ENCODE assay signal across 12 cellular contexts in the genomic region with DNA sequence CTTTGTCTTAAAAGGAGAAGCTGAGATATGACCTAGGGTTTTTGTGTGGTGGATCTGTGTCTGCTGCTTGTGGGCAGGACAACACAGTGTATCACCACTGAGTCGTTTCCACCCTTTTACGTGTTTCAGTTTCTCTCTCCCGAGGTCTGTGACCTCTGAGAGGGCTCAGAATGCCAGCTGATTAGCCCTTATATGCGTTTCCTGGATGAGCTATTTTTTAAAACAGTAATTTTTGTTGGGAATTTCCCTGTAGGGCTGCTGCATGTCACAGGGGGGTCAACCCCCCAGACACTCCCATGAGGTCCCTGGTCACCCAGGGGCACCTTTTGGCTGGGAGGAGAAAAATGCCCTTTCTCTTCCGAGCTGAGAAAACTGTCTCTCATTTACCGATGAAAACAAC.
DNase-seq lines count a peak whose midpoint lies in the region; ATAC-seq and TF ChIP-seq lines count a peak whose summit lies in the region.
"Had no signal": no experiment of that assay in that cellular context is flagged by ENCODE, and none has a peak within 500 bp of the region (broad histone marks: within the 10 kb centered on the region; RNA-seq: fewer than 3 reads in every experiment).

No MANE protein-coding gene starts in this region.

- H2AK9ac ChIP-seq in IMR-90 (replicated peaks; ENCODE audit: low read depth, low read length, poor library complexity), result no peak overlapping the region

- H4K91ac ChIP-seq in IMR-90 (ENCODE audit: insufficient read depth, low read depth, low read length), result no peak overlapping the region

- H2BK5ac ChIP-seq in IMR-90 (ENCODE audit: low read depth, low read length, poor library complexity, severe bottlenecking), result no peak overlapping the region

- H2AFZ ChIP-seq in IMR-90 (replicated peaks; ENCODE audit: low read length, poor library complexity), result peak overlapping the region; percentile 2

- no peak for TF ChIP-seq POLR2A in IMR-90 (IDR thresholded peaks at IDR 0.05; ENCODE audit: low read depth, low read length)

- H3K27me3 Mint-ChIP-seq in CD4-positive, CD25-positive, alpha-beta regulatory T cell, result no peaks in the 10 kb centered on the region

- no CpG with 5 or more reads among the region's 6 CpGs for WGBS in IMR-90 (ENCODE audit: extremely low coverage in 2 of 2, insufficient read length in 1 of 2), 2 experiments

- H3K4ac ChIP-seq in IMR-90 (ENCODE audit: low read depth, low read length), result no peak overlapping the region

- ATAC-seq in CD4-positive, CD25-positive, alpha-beta regulatory T cell (ENCODE audit: low read depth in 2 of 2), result no peak
- ATAC-seq in GM19023 (IDR thresholded peaks at IDR 0.05; ENCODE audit: unreplicated experiment), result peak; percentile 84
- ATAC-seq in IMR-90 (ENCODE audit: low read depth), result no peak
- ATAC-seq in SK-N-SH treated with all-trans-retinoic acid at 6 μM for 48 hours, result no peak
- ATAC-seq: gastrocnemius medialis had no signal

- H2AK5ac ChIP-seq in IMR-90 (ENCODE audit: low read depth, low read length), result no peak overlapping the region

- CTCF ChIA-PET in IMR-90 (lab: Yijun Ruan, JAX), result no interaction called here

- peaks cover 5 to 20% (median 14%) of the 10 kb centered on the region in 4 donors for H3K4me1 Mint-ChIP-seq in CD4-positive, CD25-positive, alpha-beta regulatory T cell

- TF ChIP-seq CTCF in IMR-90 (conservative IDR thresholded peaks at IDR 0.05; ENCODE audit: low read depth, low read length) (no peak), colonic mucosa (IDR thresholded peaks at IDR 0.05) (no peak)

- no TSS peak for BruUV-seq in IMR-90 (replicated peaks; lab: Mats Ljungman, UMichigan)

- H3K4me3 ChIP-seq in CD4-positive, CD25-positive, alpha-beta regulatory T cell (ENCODE audit: low read depth, low read length), result peak overlapping the region; percentile 19
- H3K4me3 ChIP-seq in IMR-90 (ENCODE audit: insufficient read depth, low read depth, low read length) (no peak overlapping the region), colonic mucosa (no peak overlapping the region)
- H3K4me3 ChIP-seq: gastrocnemius medialis had no signal

- no peak overlapping the region for H2BK15ac ChIP-seq in IMR-90 (ENCODE audit: low read depth, low read length)

- H2BK120ac ChIP-seq in IMR-90 (ENCODE audit: low read depth, low read length), result no peak overlapping the region

- H3K36me3 ChIP-seq in CD4-positive, CD25-positive, alpha-beta regulatory T cell (ENCODE audit: control insufficient read depth, insufficient read depth, low read length), result no peaks in the 10 kb centered on the region
- H3K36me3 ChIP-seq in IMR-90 (ENCODE audit: control insufficient read depth, insufficient read depth, low read length), result no peaks in the 10 kb centered on the region
- no peaks in the 10 kb centered on the region for H3K36me3 ChIP-seq in colonic mucosa
- H3K36me3 ChIP-seq: gastrocnemius medialis had no signal

- no peaks in the 10 kb centered on the region for H3K9me3 Mint-ChIP-seq in CD4-positive, CD25-positive, alpha-beta regulatory T cell
- H3K9me3 Mint-ChIP-seq: activated T-helper 2 cell treated with anti-CD3 and anti-CD28 coated beads, Interferon-gamma antibody, Interleukin-2, Interleukin-4, amounts not matched to agents 10 μg/mL and 5 μg/mL and 100 μg/mL, durations not matched to agents 14 hours and 24 hours and 36 hours; nephron had no signal

- no peak for TF ChIP-seq RAD21 in IMR-90 (IDR thresholded peaks at IDR 0.05; ENCODE audit: low read length)

- no peak overlapping the region for H3K56ac ChIP-seq in IMR-90 (ENCODE audit: extremely low read depth, insufficient read depth, low read length)

- no peak overlapping the region for H2BK20ac ChIP-seq in IMR-90 (ENCODE audit: low read depth, low read length)

- H4K5ac ChIP-seq in IMR-90 (ENCODE audit: low read depth, low read length), result peak overlapping the region; percentile 72

- H3K27me3 ChIP-seq in CD4-positive, CD25-positive, alpha-beta regulatory T cell (ENCODE audit: control insufficient read depth, insufficient read depth, low read length), result no peaks in the 10 kb centered on the region
- H3K27me3 ChIP-seq in IMR-90 (ENCODE audit: control insufficient read depth, insufficient read depth, low read length) (no peaks in the 10 kb centered on the region), colonic mucosa (no peaks in the 10 kb centered on the region)

- intact Hi-C loops in IMR-90 (cut with micrococcal nuclease) (no loop called here), colonic mucosa (cut with DNase I) (no loop called here)

- no peak overlapping the region for H3K14ac ChIP-seq in IMR-90 (replicated peaks; ENCODE audit: low read depth, low read length)

- H3K18ac ChIP-seq in IMR-90 (ENCODE audit: low read depth, low read length), result peak overlapping the region; percentile 50; the same call in 1 of the 2 replicates

- POLR2A ChIA-PET in IMR-90 (lab: Charles Lee; ENCODE audit: unreplicated experiment), result no interaction called here

- no peaks in the 10 kb centered on the region for H4K20me1 ChIP-seq in IMR-90 (ENCODE audit: insufficient read depth, low read length)

- no peaks in the 10 kb centered on the region for H3K9me1 ChIP-seq in IMR-90 (ENCODE audit: insufficient read depth, low read length)

- H3K36me3 Mint-ChIP-seq in CD4-positive, CD25-positive, alpha-beta regulatory T cell, result no peaks in the 10 kb centered on the region

- in situ Hi-C loops in IMR-90 (cut with MboI; ENCODE audit: low sequenced_read_pairs), result loop anchor here (25.0 kb wide), 1 partner anchor 531 kb away; no protein-coding TSS in a partner anchor

- peak overlapping the region in 1 of 3 donors; percentile 27 for H3K27ac Mint-ChIP-seq in CD4-positive, CD25-positive, alpha-beta regulatory T cell
- H3K27ac Mint-ChIP-seq: activated T-helper 2 cell treated with anti-CD3 and anti-CD28 coated beads, Interferon-gamma antibody, Interleukin-2, Interleukin-4, amounts not matched to agents 10 μg/mL and 5 μg/mL and 100 μg/mL, durations not matched to agents 14 hours and 24 hours and 36 hours had no signal

- dilution Hi-C loops in IMR-90 (cut with HindIII; ENCODE audit: low sequenced_read_pairs, unreplicated experiment), result no loop called here

- H3K4me1 ChIP-seq in CD4-positive, CD25-positive, alpha-beta regulatory T cell (ENCODE audit: control insufficient read depth, insufficient read depth, low read length, poor library complexity, severe bottlenecking), result peaks cover 4% of the 10 kb centered on the region
- H3K4me1 ChIP-seq in IMR-90 (ENCODE audit: control insufficient read depth, insufficient read depth, low read length) (peaks cover 7% of the 10 kb centered on the region), colonic mucosa (no peaks in the 10 kb centered on the region)
- H3K4me1 ChIP-seq: gastrocnemius medialis had no signal

- H4K8ac ChIP-seq in IMR-90 (ENCODE audit: low read depth in 2 of 2, low read length in 2 of 2), result no peak overlapping the region; a peak in 1 of 4 replicates

- no peak overlapping the region for H3K23ac ChIP-seq in IMR-90 (ENCODE audit: low read depth, low read length)

- no peaks in the 10 kb centered on the region for H3K79me1 ChIP-seq in IMR-90 (ENCODE audit: low read depth in 1 of 2, low read length in 2 of 2)

- no peak overlapping the region for H3K9ac ChIP-seq in IMR-90 (ENCODE audit: low read depth, low read length)
- H3K9ac ChIP-seq in colonic mucosa (ENCODE audit: low read depth in 2 of 2, low read length in 2 of 2), result no peak overlapping the region

- H3K27ac ChIP-seq in CD4-positive, CD25-positive, alpha-beta regulatory T cell (ENCODE audit: insufficient read depth, low read length, poor library complexity, severe bottlenecking), result no peak overlapping the region
- H3K27ac ChIP-seq in IMR-90 (ENCODE audit: insufficient read depth, low read length) (peak overlapping the region; percentile 58; the same call in 1 of the 2 replicates), colonic mucosa (no peak overlapping the region)
- H3K27ac ChIP-seq: gastrocnemius medialis had no signal

- peak overlapping the region in 3 of 4 donors; percentile 15 to 51 (median 42) for H3K4me3 Mint-ChIP-seq in CD4-positive, CD25-positive, alpha-beta regulatory T cell
- H3K4me3 Mint-ChIP-seq: nephron had no signal

- no peaks in the 10 kb centered on the region for H3K9me3 ChIP-seq in CD4-positive, CD25-positive, alpha-beta regulatory T cell (ENCODE audit: control insufficient read depth in 2 of 2, low read length in 2 of 2)
- H3K9me3 ChIP-seq in IMR-90 (ENCODE audit: control insufficient read depth, insufficient read depth, low read length) (no peaks in the 10 kb centered on the region), colonic mucosa (no peaks in the 10 kb centered on the region)
- H3K9me3 ChIP-seq: gastrocnemius medialis had no signal

- H3K4me2 ChIP-seq in IMR-90 (ENCODE audit: low read depth, low read length), result no peak overlapping the region

- DNase-seq in CD4-positive, CD25-positive, alpha-beta regulatory T cell, result peak in 1 of 3 donors; percentile 58
- DNase-seq in IMR-90 (peak; percentile 40), fibroblast of peridontal ligament (ENCODE audit: extremely low read depth) (peak; percentile 27), colonic mucosa (no peak), DMS 273 treated with DMSO at 0.1 percent for 48 hours (lab: John Stamatoyannopoulos, UW) (no peak), NK-92 (lab: John Stamatoyannopoulos, UW; ENCODE audit: unreplicated experiment) (no peak)
- DNase-seq: gastrocnemius medialis, NCI-H1048 had no signal

TF ChIP-seq in IMR-90, 13 proteins besides CTCF, POLR2A, EP300 and RAD21 (continues in another document):
- no peak for TF ChIP-seq RCOR1 (IDR thresholded peaks at IDR 0.05; ENCODE audit: insufficient replicate concordance, low read length)
- TF ChIP-seq, protein P1, sequence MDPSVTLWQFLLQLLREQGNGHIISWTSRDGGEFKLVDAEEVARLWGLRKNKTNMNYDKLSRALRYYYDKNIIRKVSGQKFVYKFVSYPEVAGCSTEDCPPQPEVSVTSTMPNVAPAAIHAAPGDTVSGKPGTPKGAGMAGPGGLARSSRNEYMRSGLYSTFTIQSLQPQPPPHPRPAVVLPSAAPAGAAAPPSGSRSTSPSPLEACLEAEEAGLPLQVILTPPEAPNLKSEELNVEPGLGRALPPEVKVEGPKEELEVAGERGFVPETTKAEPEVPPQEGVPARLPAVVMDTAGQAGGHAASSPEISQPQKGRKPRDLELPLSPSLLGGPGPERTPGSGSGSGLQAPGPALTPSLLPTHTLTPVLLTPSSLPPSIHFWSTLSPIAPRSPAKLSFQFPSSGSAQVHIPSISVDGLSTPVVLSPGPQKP (IDR thresholded peaks at IDR 0.05; ENCODE audit: borderline replicate concordance, low read depth, low read length), result no peak

TF ChIP-seq in SK-N-SH treated with all-trans-retinoic acid at 6 μM for 48 hours, 23 proteins besides CTCF, POLR2A, EP300 and RAD21:
- TF ChIP-seq ARNTL (CRISPR knock-in tag; IDR thresholded peaks at IDR 0.05; ENCODE audit: borderline replicate concordance, low read depth) (no peak), ZFP3 (CRISPR knock-in tag; IDR thresholded peaks at IDR 0.05) (no peak), GLIS3 (CRISPR knock-in tag; IDR thresholded peaks at IDR 0.05) (no peak), ZNF8 (CRISPR knock-in tag; IDR thresholded peaks at IDR 0.05) (no peak), TOX (CRISPR knock-in tag; IDR thresholded peaks at IDR 0.05; ENCODE audit: borderline replicate concordance) (no peak)

Comparison
In these comparisons a context has a peak if more than half of its experiments do, and no peak if none do; other contexts are left out.
1. DNase-seq: peak in IMR-90 (single experiment) and fibroblast of peridontal ligament (single experiment); none in colonic mucosa (single experiment), DMS 273 treated with DMSO at 0.1 percent for 48 hours (single experiment) and NK-92 (single experiment).